ENCODE assay signal across 8 cellular contexts in genomic region chr17:75345514-75346167, GRCh38. TPM values are rescaled to one million over a fixed set of nuclear protein-coding genes. Genes with fewer than 3 reads are reported as not detected.
DNase-seq lines count a peak whose midpoint lies in the region; ATAC-seq, FAIRE-seq and TF ChIP-seq lines count a peak whose summit lies in the region.

No MANE protein-coding gene starts in this region.

- no peak for TF ChIP-seq CTCF in neural progenitor cell (IDR thresholded peaks at IDR 0.05)

- H2AFZ ChIP-seq in neural progenitor cell (replicated peaks) = no peak overlapping the region

- H3K4me3 Mint-ChIP-seq in neural progenitor cell = no peak overlapping the region

- ATAC-seq in GM19397 (IDR thresholded peaks at IDR 0.05; ENCODE audit: unreplicated experiment) (peak; percentile 63), HG03469 (IDR thresholded peaks at IDR 0.05; ENCODE audit: unreplicated experiment) (peak; percentile 37), HG02884 (IDR thresholded peaks at IDR 0.05; ENCODE audit: unreplicated experiment) (no peak)

- peaks cover 80% of the 10 kb centered on the region for H3K79me2 ChIP-seq in neural progenitor cell (ENCODE audit: low read depth)

- H3K4me2 ChIP-seq in neural progenitor cell = peak overlapping the region; percentile 62

- H3K9me3 Mint-ChIP-seq in neural progenitor cell = no peaks in the 10 kb centered on the region

- TF ChIP-seq POLR2A in H54 (IDR thresholded peaks at IDR 0.05; ENCODE audit: low read depth, low read length) = no peak

- H4K20me1 ChIP-seq in neural progenitor cell (ENCODE audit: low read depth) = peaks cover 99% of the 10 kb centered on the region

- DNase-seq in ELF-1 (ENCODE audit: low read depth, low spot score) (peak; percentile 72), activated T-cell treated with anti-CD3 and anti-CD28 coated beads for 4 hours (peak; percentile 15), neural progenitor cell (ENCODE audit: low spot score) (peak; percentile 26), H54 (ENCODE audit: insufficient read length, low spot score) (no peak), NCI-H748 (lab: John Stamatoyannopoulos, UW; ENCODE audit: unreplicated experiment) (no peak)

- H3K27ac ChIP-seq in neural progenitor cell = no peak overlapping the region

- H3K27ac Mint-ChIP-seq in neural progenitor cell = no peak overlapping the region

- no peaks in the 10 kb centered on the region for H3K27me3 ChIP-seq in neural progenitor cell

- H3K9ac ChIP-seq in neural progenitor cell = no peak overlapping the region

- no peaks in the 10 kb centered on the region for H3K36me3 ChIP-seq in neural progenitor cell

- no peaks in the 10 kb centered on the region for H3K9me3 ChIP-seq in neural progenitor cell (ENCODE audit: low read depth)

- H3K4me1 ChIP-seq in neural progenitor cell = peaks cover 41% of the 10 kb centered on the region

- H3K4me1 Mint-ChIP-seq in neural progenitor cell = peaks cover 43% of the 10 kb centered on the region

- peaks cover 48% of the 10 kb centered on the region for H3F3A ChIP-seq in neural progenitor cell (ENCODE audit: low read depth)

- H3K27me3 Mint-ChIP-seq in neural progenitor cell (ENCODE audit: insufficient read depth, low read depth) = peaks cover 2% of the 10 kb centered on the region

- no peak overlapping the region for H3K4me3 ChIP-seq in neural progenitor cell

- no peaks in the 10 kb centered on the region for H3K36me3 Mint-ChIP-seq in neural progenitor cell

- FAIRE-seq in H54 (lab: Jason Lieb, UNC) = no peak

RNA-seq across cellular contexts. Expression of gene SLC25A19, which starts 56.4 kb away (rescaled TPM):
- 5.2 and 10.4 TPM in 2 replicates for total RNA-seq in neural progenitor cell (ENCODE audit: low replicate concordance)

RNA-seq across cellular contexts. Expression of gene GRB2, which starts 59.8 kb away (rescaled TPM):
- total RNA-seq in neural progenitor cell (ENCODE audit: low replicate concordance) = 71.0 and 72.5 TPM in 2 replicates

Comparison
In these comparisons a context has a peak if more than half of its experiments do, and no peak if none do; other contexts are left out.
1. DNase-seq: peak in ELF-1 (single experiment), activated T-cell treated with anti-CD3 and anti-CD28 coated beads for 4 hours (single experiment) and neural progenitor cell (single experiment); none in H54 (single experiment) and NCI-H748 (single experiment).